ENCODE assay signal across 22 cellular contexts in the genomic region with DNA sequence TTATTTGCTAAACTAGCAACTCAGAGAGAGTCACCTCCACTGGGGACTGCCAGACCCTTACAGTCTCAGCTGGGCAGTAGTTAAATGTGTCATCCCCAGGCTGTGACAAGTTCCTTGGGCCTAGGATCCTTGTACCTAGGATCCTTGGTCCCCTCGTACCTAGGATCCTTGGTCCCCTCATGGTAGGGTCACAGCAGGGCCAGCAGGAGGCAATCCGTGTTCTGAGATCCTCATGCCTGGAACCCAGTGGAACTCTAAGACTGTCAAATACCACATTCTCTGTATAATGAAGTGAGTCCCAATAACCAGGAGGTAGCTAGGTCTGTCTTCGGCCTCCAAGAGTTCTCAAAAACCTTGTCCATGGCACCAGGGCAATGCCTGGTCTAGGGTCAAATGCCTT.
"Had no signal": no experiment of that assay in that cellular context is flagged by ENCODE, and none has a peak within 500 bp of the region (broad histone marks: within the 10 kb centered on the region; RNA-seq: fewer than 3 reads in every experiment).

No MANE protein-coding gene starts in this region.

- H3K4me3 ChIP-seq: suprapubic skin had no signal

- H3K9me3 ChIP-seq: suprapubic skin had no signal

- DNase-seq: activated CD4-positive, alpha-beta T cell treated with anti-CD3 and anti-CD28 coated beads, Interleukin-2, amount 50 U/mL, for 1 hour; activated CD8-positive, alpha-beta memory T cell treated with anti-CD3 and anti-CD28 coated beads for 24 hours; activated naive CD4-positive, alpha-beta T cell treated with anti-CD3 and anti-CD28 coated beads for 36 hours; activated naive CD8-positive, alpha-beta T cell treated with anti-CD3 and anti-CD28 coated beads, Interleukin-2, amount 50 U/mL, for 24 hours; aorta; cerebellar nuclear complex; effector memory CD4-positive, alpha-beta T cell; foreskin melanocyte; head of caudate nucleus; left cardiac atrium; mammary epithelial cell; occipital lobe; right cardiac atrium; stimulated activated CD4-positive, alpha-beta T cell treated with anti-CD3 and anti-CD28 coated beads, Interleukin-4, amount 100 ng/mL, for 4 hours; stimulated activated CD8-positive, alpha-beta memory T cell treated with anti-CD3 and anti-CD28 coated beads, Interleukin-4, amount 100 ng/mL, for 48 hours; stimulated activated naive CD4-positive, alpha-beta T cell treated with Interleukin-2 at 50 U/mL for 16 hours had no signal

- H3K27me3 ChIP-seq: suprapubic skin had no signal

- H3K27ac Mint-ChIP-seq: activated naive CD4-positive, alpha-beta T cell treated with anti-CD3 and anti-CD28 coated beads for 36 hours; activated naive CD8-positive, alpha-beta T cell treated with anti-CD3 and anti-CD28 coated beads, Interleukin-2, amount 50 U/mL, for 24 hours; activated T-helper 2 cell treated with anti-CD3 and anti-CD28 coated beads, Interferon-gamma antibody, Interleukin-2, Interleukin-4, amounts not matched to agents 10 μg/mL and 5 μg/mL and 100 μg/mL, durations not matched to agents 14 hours and 24 hours and 36 hours; dendritic cell treated with granulocyte-macrophage colony-stimulating factor and Interleukin-4, amounts not matched to agents 40 ng/mL and 50 ng/mL, for 4 days; type B pancreatic cell had no signal

- H3K27ac ChIP-seq: suprapubic skin had no signal

- ATAC-seq: activated CD4-positive, CD25-positive, alpha-beta regulatory T cell treated with anti-CD3 and anti-CD28 coated beads, Interleukin-2, amount 50 U/mL, for 24 hours; activated naive CD8-positive, alpha-beta T cell treated with anti-CD3 and anti-CD28 coated beads, Interleukin-2, amount 50 U/mL, for 24 hours; left cardiac atrium; right cardiac atrium had no signal

- H3K4me1 Mint-ChIP-seq: activated naive CD8-positive, alpha-beta T cell treated with anti-CD3 and anti-CD28 coated beads, Interleukin-2, amount 50 U/mL, for 24 hours had no signal

- H3K4me3 Mint-ChIP-seq: activated naive CD4-positive, alpha-beta T cell treated with anti-CD3 and anti-CD28 coated beads for 36 hours; activated naive CD8-positive, alpha-beta T cell treated with anti-CD3 and anti-CD28 coated beads, Interleukin-2, amount 50 U/mL, for 24 hours; dendritic cell treated with granulocyte-macrophage colony-stimulating factor and Interleukin-4, amounts not matched to agents 40 ng/mL and 50 ng/mL, for 4 days; nephron had no signal

- H3K36me3 ChIP-seq: suprapubic skin had no signal

- H3K9me3 Mint-ChIP-seq: activated naive CD4-positive, alpha-beta T cell treated with anti-CD3 and anti-CD28 coated beads for 36 hours; activated naive CD8-positive, alpha-beta T cell treated with anti-CD3 and anti-CD28 coated beads, Interleukin-2, amount 50 U/mL, for 24 hours; activated T-helper 2 cell treated with anti-CD3 and anti-CD28 coated beads, Interferon-gamma antibody, Interleukin-2, Interleukin-4, amounts not matched to agents 10 μg/mL and 5 μg/mL and 100 μg/mL, durations not matched to agents 14 hours and 24 hours and 36 hours; dendritic cell treated with granulocyte-macrophage colony-stimulating factor and Interleukin-4, amounts not matched to agents 40 ng/mL and 50 ng/mL, for 4 days; nephron; type B pancreatic cell had no signal
